Comparison of ENCODE assay signal across 19 cellular contexts in genomic region chr18:37420315-37420880, GRCh38.
"Had no signal": no experiment of that assay in that cellular context is flagged by ENCODE, and none has a peak within 500 bp of the region (broad histone marks: within the 10 kb centered on the region; RNA-seq: fewer than 3 reads in every experiment).

No MANE protein-coding gene starts in this region.

- H3K27me3 ChIP-seq: colonic mucosa, right lobe of liver had no signal

- ATAC-seq: activated CD4-positive, alpha-beta T cell treated with anti-CD3 and anti-CD28 coated beads for 36 hours; activated CD8-positive, alpha-beta T cell treated with anti-CD3 and anti-CD28 coated beads for 36 hours; activated naive CD8-positive, alpha-beta T cell treated with anti-CD3 and anti-CD28 coated beads, Interleukin-2, amount 50 U/mL, for 24 hours; left cardiac atrium; lower lobe of right lung; natural killer cell; right lobe of liver; stimulated activated memory B cell treated with anti-CD40 and anti-IgM and Interleukin-4, amounts not matched to agents 10 μg/mL and 1 μg/mL and 100 μg/mL, for 72 hours; T-cell had no signal

- DNase-seq: activated CD4-positive, alpha-beta T cell treated with anti-CD3 and anti-CD28 coated beads for 36 hours; activated CD8-positive, alpha-beta memory T cell treated with anti-CD3 and anti-CD28 coated beads, Interleukin-2, amount 50 U/mL, for 4 hours; activated CD8-positive, alpha-beta T cell treated with anti-CD3 and anti-CD28 coated beads for 36 hours; activated naive CD4-positive, alpha-beta T cell; activated naive CD8-positive, alpha-beta T cell treated with anti-CD3 and anti-CD28 coated beads, Interleukin-2, amount 50 U/mL, for 24 hours; colonic mucosa; effector CD4-positive, alpha-beta T cell; hypothalamus; left cardiac atrium; lower lobe of right lung; natural killer cell; right lobe of liver; spleen; stimulated activated CD4-positive, alpha-beta T cell treated with anti-CD3 and anti-CD28 coated beads, Interleukin-1b, Interleukin-23, amount 100 ng/mL, for 48 hours; T-cell; T1000; tibial artery had no signal

- H3K4me1 ChIP-seq: colonic mucosa, lower lobe of right lung, right lobe of liver, spleen, tibial artery had no signal

- H3K27ac ChIP-seq: colonic mucosa, lower lobe of right lung, right lobe of liver, spleen, tibial artery, VCaP had no signal

- H3K4me3 ChIP-seq: colonic mucosa, lower lobe of right lung, right lobe of liver, spleen, tibial artery had no signal

- H3K9me3 ChIP-seq: colonic mucosa, lower lobe of right lung, right lobe of liver, spleen, tibial artery had no signal

- H3K36me3 ChIP-seq: colonic mucosa, lower lobe of right lung, right lobe of liver, spleen, tibial artery had no signal
